In the genomic region with DNA sequence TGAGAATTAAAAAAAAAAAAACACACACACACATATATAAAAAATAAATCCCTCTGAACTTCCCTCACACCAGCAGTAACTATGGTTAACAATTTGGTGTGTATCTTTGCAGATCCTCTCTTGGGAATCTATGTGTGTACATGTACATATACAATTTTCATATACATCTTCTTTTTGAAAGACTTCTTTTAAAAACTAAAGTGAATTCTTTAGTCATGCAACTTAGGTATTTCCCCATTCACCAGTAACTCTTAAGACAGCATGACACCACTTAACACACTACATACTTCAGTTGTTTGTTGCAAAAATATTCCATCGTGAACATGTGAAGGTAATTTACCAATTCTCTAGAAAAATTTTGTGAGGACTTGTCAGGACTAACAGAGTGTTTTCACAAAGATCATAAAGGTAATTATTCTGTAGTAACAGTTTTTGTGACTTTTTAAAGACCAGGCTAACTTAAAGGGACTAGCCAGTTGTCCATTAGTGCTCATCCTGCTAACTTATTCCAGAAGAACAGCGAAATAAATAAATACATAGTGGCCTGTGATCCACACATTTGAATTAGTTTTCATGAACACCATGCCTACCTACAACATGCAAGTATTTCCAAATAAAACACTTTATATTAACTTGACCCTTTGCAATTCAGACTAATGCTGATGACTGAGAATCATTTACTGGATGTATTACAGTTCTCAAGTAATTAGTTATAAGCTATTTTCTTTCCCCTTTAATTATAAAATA, we compare ENCODE assay signal across 16 cellular contexts. TPM values are rescaled to one million over a fixed set of nuclear protein-coding genes. Genes with fewer than 3 reads are reported as not detected.
DNase-seq lines count a peak whose midpoint lies in the region; ATAC-seq, FAIRE-seq and TF ChIP-seq lines count a peak whose summit lies in the region.
"Had no signal": no experiment of that assay in that cellular context is flagged by ENCODE, and none has a peak within 500 bp of the region (broad histone marks: within the 10 kb centered on the region; RNA-seq: fewer than 3 reads in every experiment).

No MANE protein-coding gene starts in this region.

- CTCF ChIA-PET in A549 (lab: Yijun Ruan, JAX), result interaction anchor here (2.7 kb wide), 1 partner anchor 154 kb away, joined by 11 read pairs; no protein-coding TSS in a partner anchor
- CTCF ChIA-PET in CD4-positive, alpha-beta memory T cell (lab: Charles Lee; ENCODE audit: partially characterized antibody), result interaction anchor here (0.9 to 1.1 kb wide), 3 partner anchors 12 to 59 kb away, joined by 3 to 4 read pairs (median 3); partner anchors contain the start of gene RBM39
- CTCF ChIA-PET in MCF 10A (lab: Yijun Ruan, JAX), result interaction anchor here (0.7 to 1.5 kb wide), 3 partner anchors 9 to 709 kb away, joined by 3 to 5 read pairs (median 3); no protein-coding TSS in a partner anchor

- no peaks in the 10 kb centered on the region for H3K9me3 Mint-ChIP-seq in CD4-positive, alpha-beta memory T cell
- H3K9me3 Mint-ChIP-seq in activated naive CD8-positive, alpha-beta T cell treated with anti-CD3 and anti-CD28 coated beads, Interleukin-2, amount 50 U/mL, for 24 hours, result no peaks in the 10 kb centered on the region
- H3K9me3 Mint-ChIP-seq in MCF 10A (ENCODE audit: unreplicated experiment), result no peaks in the 10 kb centered on the region
- H3K9me3 Mint-ChIP-seq: activated T-helper 2 cell treated with anti-CD3 and anti-CD28 coated beads, Interferon-gamma antibody, Interleukin-2, Interleukin-4, amounts not matched to agents 10 μg/mL and 5 μg/mL and 100 μg/mL, durations not matched to agents 14 hours and 24 hours and 36 hours; neural progenitor cell had no signal

- TF ChIP-seq RAD21 in A549 (conservative IDR thresholded peaks at IDR 0.05 in 1 of 2, IDR thresholded peaks at IDR 0.05 in 1 of 2), result no peak

- peaks cover 59 to 83% of the 10 kb centered on the region in 2 donors for H3K36me3 Mint-ChIP-seq in CD4-positive, alpha-beta memory T cell
- peaks cover 77% of the 10 kb centered on the region for H3K36me3 Mint-ChIP-seq in activated naive CD8-positive, alpha-beta T cell treated with anti-CD3 and anti-CD28 coated beads, Interleukin-2, amount 50 U/mL, for 24 hours (ENCODE audit: low read depth)
- H3K36me3 Mint-ChIP-seq in MCF 10A (ENCODE audit: insufficient read depth, unreplicated experiment), result peaks cover 97% of the 10 kb centered on the region

- no peak for TF ChIP-seq EP300 in A549 (IDR thresholded peaks at IDR 0.05)

- ATAC-seq in A549, result no peak
- no peak for ATAC-seq in activated naive CD8-positive, alpha-beta T cell treated with anti-CD3 and anti-CD28 coated beads, Interleukin-2, amount 50 U/mL, for 24 hours
- no peak for ATAC-seq in HG02623 (IDR thresholded peaks at IDR 0.05; ENCODE audit: unreplicated experiment)
- ATAC-seq: left colon had no signal

- H3K4me3 Mint-ChIP-seq in CD4-positive, alpha-beta memory T cell, result peak overlapping the region in 2 of 8 donors; percentile 43 to 48
- peak overlapping the region; percentile 17 for H3K4me3 Mint-ChIP-seq in activated naive CD8-positive, alpha-beta T cell treated with anti-CD3 and anti-CD28 coated beads, Interleukin-2, amount 50 U/mL, for 24 hours
- H3K4me3 Mint-ChIP-seq in MCF 10A (ENCODE audit: unreplicated experiment), result no peak overlapping the region
- H3K4me3 Mint-ChIP-seq: neural progenitor cell had no signal

- no TSS peak for BruUV-seq in MCF 10A (replicated peaks; lab: Mats Ljungman, UMichigan)

- H3K27ac Mint-ChIP-seq in CD4-positive, alpha-beta memory T cell, result peak overlapping the region in 4 of 7 donors; percentile 12 to 78 (median 43)
- peak overlapping the region; percentile 55 for H3K27ac Mint-ChIP-seq in activated naive CD8-positive, alpha-beta T cell treated with anti-CD3 and anti-CD28 coated beads, Interleukin-2, amount 50 U/mL, for 24 hours
- no peak overlapping the region for H3K27ac Mint-ChIP-seq in MCF 10A (ENCODE audit: low read depth, unreplicated experiment)
- H3K27ac Mint-ChIP-seq: activated T-helper 2 cell treated with anti-CD3 and anti-CD28 coated beads, Interferon-gamma antibody, Interleukin-2, Interleukin-4, amounts not matched to agents 10 μg/mL and 5 μg/mL and 100 μg/mL, durations not matched to agents 14 hours and 24 hours and 36 hours; neural progenitor cell had no signal

- H3K27me3 Mint-ChIP-seq in CD4-positive, alpha-beta memory T cell, result no peaks in the 10 kb centered on the region
- H3K27me3 Mint-ChIP-seq in activated naive CD8-positive, alpha-beta T cell treated with anti-CD3 and anti-CD28 coated beads, Interleukin-2, amount 50 U/mL, for 24 hours, result no peaks in the 10 kb centered on the region
- no peaks in the 10 kb centered on the region for H3K27me3 Mint-ChIP-seq in MCF 10A (ENCODE audit: insufficient read depth, unreplicated experiment)

- FAIRE-seq in A549 (lab: Jason Lieb, UNC), result no peak

- 70% methylated on average over 2 of the region's 2 CpGs for WGBS in A549 (ENCODE audit: missing lambda C conversion rate)

- peaks cover 38% of the 10 kb centered on the region for H3K4me1 ChIP-seq in A549
- H3K4me1 ChIP-seq in CD4-positive, alpha-beta memory T cell (ENCODE audit: insufficient read depth, low read length), result peaks cover 57% of the 10 kb centered on the region
- H3K4me1 ChIP-seq in muscle layer of duodenum (ENCODE audit: control insufficient read depth in 1 of 2, insufficient read depth in 2 of 2, low read length in 2 of 2), result peaks cover 21 to 60% of the 10 kb centered on the region in 2 donors
- H3K4me1 ChIP-seq: neural progenitor cell had no signal

- H3K27ac ChIP-seq in A549, result no peak overlapping the region
- no peak overlapping the region for H3K27ac ChIP-seq in CD4-positive, alpha-beta memory T cell (ENCODE audit: low read depth, low read length)
- H3K27ac ChIP-seq in muscle layer of duodenum (ENCODE audit: low read length), result peak overlapping the region; percentile 63
- H3K27ac ChIP-seq: neural progenitor cell had no signal

- H3K9me3 ChIP-seq in A549 (no peaks in the 10 kb centered on the region), muscle layer of duodenum (ENCODE audit: control insufficient read depth in 1 of 2, low read length in 2 of 2) (no peaks in the 10 kb centered on the region)
- H3K9me3 ChIP-seq in CD4-positive, alpha-beta memory T cell (ENCODE audit: control insufficient read depth in 1 of 2, low read length in 2 of 2), result no peaks in the 10 kb centered on the region
- H3K9me3 ChIP-seq: esophagus squamous epithelium had no signal

- peaks cover 85% of the 10 kb centered on the region for H3K36me3 ChIP-seq in CD4-positive, alpha-beta memory T cell (ENCODE audit: insufficient read depth, low read length)
- peaks cover 73 to 82% of the 10 kb centered on the region in 2 donors for H3K36me3 ChIP-seq in muscle layer of duodenum (ENCODE audit: control insufficient read depth in 1 of 2, insufficient read depth in 2 of 2, low read length in 2 of 2)

- TF ChIP-seq CTCF in A549 (IDR thresholded peaks at IDR 0.05) (no peak), MCF 10A (IDR thresholded peaks at IDR 0.05; ENCODE audit: unreplicated experiment) (no peak)

- H3K4me3 ChIP-seq in A549 (no peak overlapping the region), muscle layer of duodenum (ENCODE audit: low read depth in 1 of 2, low read length in 2 of 2) (no peak overlapping the region)
- no peak overlapping the region for H3K4me3 ChIP-seq in CD4-positive, alpha-beta memory T cell (ENCODE audit: low read length in 2 of 2)
- H3K4me3 ChIP-seq: neural progenitor cell had no signal

- H3K4me1 Mint-ChIP-seq in CD4-positive, alpha-beta memory T cell, result peaks cover 30 to 63% (median 46%) of the 10 kb centered on the region in 4 donors
- H3K4me1 Mint-ChIP-seq in activated naive CD8-positive, alpha-beta T cell treated with anti-CD3 and anti-CD28 coated beads, Interleukin-2, amount 50 U/mL, for 24 hours, result peaks cover 56% of the 10 kb centered on the region
- H3K4me1 Mint-ChIP-seq in MCF 10A (ENCODE audit: insufficient read depth, unreplicated experiment), result peaks cover 18% of the 10 kb centered on the region
- H3K4me1 Mint-ChIP-seq: neural progenitor cell had no signal

- POLR2A ChIA-PET in A549 (lab: Yijun Ruan, JAX) (interaction anchor here (0.7 to 4.0 kb wide), 4 partner anchors 12 to 154 kb away, joined by 3 to 38 read pairs (median 6); partner anchors contain the start of gene RBM39), MCF 10A (lab: Yijun Ruan, JAX) (interaction anchor here (0.7 to 5.5 kb wide), 13 partner anchors 9 to 186 kb away, joined by 3 to 45 read pairs (median 5); partner anchors contain the start of genes PHF20, RBM39 and ROMO1)
- POLR2A ChIA-PET in CD4-positive, alpha-beta memory T cell (lab: Charles Lee; ENCODE audit: partially characterized antibody), result interaction anchor here (0.8 to 9.4 kb wide), 9 partner anchors 10 to 240 kb away, joined by 3 to 102 read pairs (median 5); partner anchors contain the start of genes CPNE1, PHF20, RBM12 and RBM39

- H3K27me3 ChIP-seq in CD4-positive, alpha-beta memory T cell (ENCODE audit: insufficient read depth, low read length), result no peaks in the 10 kb centered on the region
- H3K27me3 ChIP-seq in muscle layer of duodenum (ENCODE audit: low read depth, low read length), result no peaks in the 10 kb centered on the region
- H3K27me3 ChIP-seq: esophagus squamous epithelium, neural progenitor cell had no signal

- DNase-seq in A549 (ENCODE audit: low read depth in 1 of 2, low spot score in 1 of 2) (no peak), MCF 10A (ENCODE audit: unreplicated experiment) (no peak), DMS53 (lab: John Stamatoyannopoulos, UW) (no peak)
- peak in 1 of 5 donors; percentile 3 for DNase-seq in CD4-positive, alpha-beta memory T cell
- no peak for DNase-seq in activated naive CD8-positive, alpha-beta T cell treated with anti-CD3 and anti-CD28 coated beads, Interleukin-2, amount 50 U/mL, for 24 hours
- DNase-seq: activated CD4-positive, alpha-beta T cell treated with anti-CD3 and anti-CD28 coated beads, Interleukin-2, amount 50 U/mL, for 48 hours; central memory CD4-positive, alpha-beta T cell; COR-L47; effector CD8-positive, alpha-beta T cell; esophagus squamous epithelium; left colon; NCI-H1694 treated with DMSO at 0.1 percent for 48 hours had no signal

- intact Hi-C loops in CD4-positive, alpha-beta memory T cell (cut with micrococcal nuclease), result loop anchor here (2.0 to 10.0 kb wide), 2 partner anchors 15 to 45 kb away; partner anchors contain the start of gene PHF20
- intact Hi-C loops in MCF 10A (cut with micrococcal nuclease), result no loop called here

- H3K4me2 ChIP-seq in A549, result no peak overlapping the region; the same call in 2 of the 3 replicates
- H3K4me2 ChIP-seq: neural progenitor cell had no signal

- no peak for TF ChIP-seq POLR2A in A549 (IDR thresholded peaks at IDR 0.05; ENCODE audit: low read length)

RNA-seq across cellular contexts. Expression of gene RBM39, which starts 12.1 kb away (rescaled TPM):
- polyA plus RNA-seq in A549 (2011; rRNA removed), result 127 and 264 TPM in 2 replicates
- polyA plus RNA-seq in A549 (2012; cell fraction: cytosol; rRNA removed), result 38.9 and 39.1 TPM in 2 replicates
- polyA plus RNA-seq in A549 (2012; cell fraction: nucleus; rRNA removed), result 84.4 and 148 TPM in 2 replicates
- polyA plus RNA-seq in A549 (2017; fragmentation: RNase III; extraction: RNeasy Plus Mini Kit Qiagen cat#74134 plus additional on column Dnase treatment), result 199 to 212 TPM (median 201 TPM) in 3 replicates
- 104 and 116 TPM in 2 replicates for polyA minus RNA-seq in A549 (2011; rRNA and poly(A)+ RNA removed)
- total RNA-seq in CD4-positive, alpha-beta memory T cell, result 100 to 1,000 TPM; 631 to 665 TPM
- polyA plus RNA-seq in CD4-positive, alpha-beta memory T cell, result 100 to 1,000 TPM in 1 of 2 donors, 10 to 100 TPM in 1; 76.7 to 153 TPM
- total RNA-seq in MCF 10A (2022), result 380 and 438 TPM in 2 replicates

RNA-seq across cellular contexts. Expression of gene ROMO1, which starts 30.8 kb away (rescaled TPM):
- polyA plus RNA-seq in A549 (2011; rRNA removed), result 201 and 204 TPM in 2 replicates
- 974 and 1,231 TPM in 2 replicates for polyA plus RNA-seq in A549 (2012; cell fraction: cytosol; rRNA removed)
- polyA plus RNA-seq in A549 (2012; cell fraction: nucleus; rRNA removed), result 655 and 1,009 TPM in 2 replicates
- polyA plus RNA-seq in A549 (2017; fragmentation: RNase III; extraction: RNeasy Plus Mini Kit Qiagen cat#74134 plus additional on column Dnase treatment), result 365 to 430 TPM (median 425 TPM) in 3 replicates
- 20.8 and 23.3 TPM in 2 replicates for polyA minus RNA-seq in A549 (2011; rRNA and poly(A)+ RNA removed)
- total RNA-seq in CD4-positive, alpha-beta memory T cell, result 10 to 100 TPM; 38.4 to 43.8 TPM
- 100 to 1,000 TPM; 273 to 335 TPM for polyA plus RNA-seq in CD4-positive, alpha-beta memory T cell
- total RNA-seq in MCF 10A (2022), result 173 and 192 TPM in 2 replicates

RNA-seq across cellular contexts. Expression of gene NFS1, which starts 30.9 kb away (rescaled TPM):
- 50.5 and 72.0 TPM in 2 replicates for polyA plus RNA-seq in A549 (2011; rRNA removed)
- 69.8 and 103 TPM in 2 replicates for polyA plus RNA-seq in A549 (2012; cell fraction: cytosol; rRNA removed)
- 47.8 and 55.9 TPM in 2 replicates for polyA plus RNA-seq in A549 (2012; cell fraction: nucleus; rRNA removed)
- polyA plus RNA-seq in A549 (2017; fragmentation: RNase III; extraction: RNeasy Plus Mini Kit Qiagen cat#74134 plus additional on column Dnase treatment), result 39.2 to 44.0 TPM (median 39.5 TPM) in 3 replicates
- polyA minus RNA-seq in A549 (2011; rRNA and poly(A)+ RNA removed), result 29.8 and 35.3 TPM in 2 replicates
- total RNA-seq in CD4-positive, alpha-beta memory T cell, result 10 to 100 TPM; 30.3 to 33.6 TPM
- 10 to 100 TPM in 1 of 2 donors, 1 to 10 TPM in 1; 6.3 to 28.3 TPM for polyA plus RNA-seq in CD4-positive, alpha-beta memory T cell
- 27.6 and 28.6 TPM in 2 replicates for total RNA-seq in MCF 10A (2022)

RNA-seq across cellular contexts. Expression of gene PHF20, which starts 41.8 kb away (rescaled TPM):
- polyA plus RNA-seq in A549 (2011; rRNA removed) (27.9 and 32.8 TPM in 2 replicates), A549 (2017; fragmentation: RNase III; extraction: RNeasy Plus Mini Kit Qiagen cat#74134 plus additional on column Dnase treatment) (23.8 to 24.9 TPM (median 24.0 TPM) in 3 replicates)
- polyA plus RNA-seq in A549 (2012; cell fraction: cytosol; rRNA removed), result 18.6 and 19.1 TPM in 2 replicates
- 19.9 and 33.1 TPM in 2 replicates for polyA plus RNA-seq in A549 (2012; cell fraction: nucleus; rRNA removed)
- 30.8 and 40.1 TPM in 2 replicates for polyA minus RNA-seq in A549 (2011; rRNA and poly(A)+ RNA removed)
- total RNA-seq in CD4-positive, alpha-beta memory T cell, result 10 to 100 TPM; 72.9 to 82.3 TPM
- polyA plus RNA-seq in CD4-positive, alpha-beta memory T cell, result 100 to 1,000 TPM; 106 to 126 TPM
- 64.2 and 74.7 TPM in 2 replicates for total RNA-seq in MCF 10A (2022)
